In the genomic region with DNA sequence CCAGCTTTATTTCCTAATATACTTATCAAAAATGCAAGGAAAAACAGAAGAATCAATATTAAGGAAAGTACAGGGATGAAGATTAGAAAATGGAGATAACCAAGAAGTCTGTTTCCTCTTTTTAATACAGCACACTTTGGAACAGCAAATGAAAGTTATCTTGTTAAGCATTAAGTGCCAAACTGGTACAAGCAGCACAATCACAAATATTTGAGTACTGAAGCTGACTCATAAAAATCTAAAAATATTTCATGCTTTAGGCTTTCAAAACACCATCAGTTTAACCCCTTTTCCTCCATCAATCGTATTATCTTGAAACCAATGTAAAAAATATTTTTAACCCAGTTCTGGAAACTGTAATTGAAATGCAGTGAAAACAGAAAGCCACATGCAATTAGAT, we compare ENCODE assay signal across 1 cellular context.
TF ChIP-seq lines count a peak whose summit lies in the region.

No MANE protein-coding gene starts in this region.

TF ChIP-seq in H1, 55 proteins besides CTCF, POLR2A, EP300 and RAD21:
- TF ChIP-seq RBBP5 (IDR thresholded peaks at IDR 0.05; ENCODE audit: borderline replicate concordance, low read depth, low read length) = no peak
